Comparison of ENCODE assay signal across 11 cellular contexts in genomic region chr20:31594558-31595379, GRCh38. TPM values are rescaled to one million over a fixed set of nuclear protein-coding genes. Genes with fewer than 3 reads are reported as not detected.
A peak's percentile ranks its signal among the peaks of the same experiment; 100 is the strongest.
DNase-seq lines count a peak whose midpoint lies in the region; ATAC-seq, FAIRE-seq and TF ChIP-seq lines count a peak whose summit lies in the region.
"Had no signal": no experiment of that assay in that cellular context is flagged by ENCODE, and none has a peak within 500 bp of the region (broad histone marks: within the 10 kb centered on the region; RNA-seq: fewer than 3 reads in every experiment).

No MANE protein-coding gene starts in this region.

- H3K9me3 Mint-ChIP-seq in stimulated activated naive B cell treated with anti-CD40 and anti-IgM and Interleukin-4, amounts not matched to agents 10 μg/mL and 1 μg/mL and 100 μg/mL, for 72 hours, result no peaks in the 10 kb centered on the region

- H3K36me3 ChIP-seq in H1 (ENCODE audit: control insufficient read depth in 2 of 4, insufficient read depth in 4 of 4, low read length in 3 of 4) (no peaks in the 10 kb centered on the region), lower lobe of right lung (no peaks in the 10 kb centered on the region), transverse colon (no peaks in the 10 kb centered on the region)

- no peaks in the 10 kb centered on the region for H3K9me3 ChIP-seq in H1 (ENCODE audit: insufficient read depth in 2 of 2, low read depth in 1 of 2, low read length in 1 of 2)
- H3K9me3 ChIP-seq in lower lobe of right lung, result no peaks in the 10 kb centered on the region
- H3K9me3 ChIP-seq in transverse colon, result no peaks in the 10 kb centered on the region

- ATAC-seq in lower lobe of right lung (peak in 1 of 2 donors; percentile 22), HG02798 (IDR thresholded peaks at IDR 0.05; ENCODE audit: poor library complexity, unreplicated experiment) (no peak), HG03521 (IDR thresholded peaks at IDR 0.05; ENCODE audit: unreplicated experiment) (no peak)
- no peak for ATAC-seq in stimulated activated naive B cell treated with anti-CD40 and anti-IgM and Interleukin-4, amounts not matched to agents 10 μg/mL and 1 μg/mL and 100 μg/mL, for 72 hours (replicated peaks)

- H4K8ac ChIP-seq in H1 (ENCODE audit: extremely low read depth, insufficient read depth, low read length), result no peak overlapping the region; the same call in 1 of the 2 replicates

- H3K4me3 ChIP-seq in H1 (ENCODE audit: extremely low read depth in 1 of 4, insufficient read depth in 2 of 4, low read depth in 3 of 4, low read length in 4 of 4), result peak overlapping the region in 1 of 4 experiments; percentile 8; a peak in 1 of 8 replicates
- H3K4me3 ChIP-seq in lower lobe of right lung, result no peak overlapping the region
- no peak overlapping the region for H3K4me3 ChIP-seq in transverse colon

- H3K9ac ChIP-seq in H1 (replicated peaks in 1 of 4; ENCODE audit: extremely low read depth in 1 of 4, low read depth in 3 of 4, low read length in 3 of 4), result peak overlapping the region in 2 of 4 experiments; percentile 9 to 21; a peak in 3 of 7 replicates

- no peaks in the 10 kb centered on the region for H3K79me1 ChIP-seq in H1 (ENCODE audit: low read depth, low read length)

- CTCF ChIA-PET in H1 (lab: Charles Lee; ENCODE audit: partially characterized antibody), result interaction anchor here (0.7 to 32.8 kb wide), 4 partner anchors 10 to 39 kb away, joined by 3 to 1559 read pairs (median 50); partner anchors contain the start of gene ID1

- no peak overlapping the region for H3K23ac ChIP-seq in H1 (ENCODE audit: insufficient read length)

- peaks cover 0 to 9% of the 10 kb centered on the region in 2 donors for H3K27me3 Mint-ChIP-seq in stimulated activated naive B cell treated with anti-CD40 and anti-IgM and Interleukin-4, amounts not matched to agents 10 μg/mL and 1 μg/mL and 100 μg/mL, for 72 hours

- no peak overlapping the region; the same call in 1 of the 2 replicates for H3K27ac ChIP-seq in H1 (ENCODE audit: low read depth, low read length)
- peak overlapping the region; percentile 89 for H3K27ac ChIP-seq in lower lobe of right lung
- peak overlapping the region; percentile 80 to 86 (median 85) for H3K27ac ChIP-seq in transverse colon

- peak overlapping the region; percentile 98 for H2BK120ac ChIP-seq in H1 (replicated peaks; ENCODE audit: low read depth, low read length)

- H3K4me2 ChIP-seq in H1 (ENCODE audit: insufficient read depth in 1 of 2, low read depth in 2 of 2, low read length in 2 of 2), result peak overlapping the region; percentile 20 to 32

- H3K36me3 Mint-ChIP-seq in stimulated activated naive B cell treated with anti-CD40 and anti-IgM and Interleukin-4, amounts not matched to agents 10 μg/mL and 1 μg/mL and 100 μg/mL, for 72 hours, result no peaks in the 10 kb centered on the region

- TF ChIP-seq CTCF in H1 (IDR thresholded peaks at IDR 0.05; ENCODE audit: control extremely low read depth in 1 of 3, insufficient read depth in 1 of 3, low read depth in 1 of 3, low read length in 3 of 3) (no peak), lower lobe of right lung (IDR thresholded peaks at IDR 0.05) (no peak), transverse colon (IDR thresholded peaks at IDR 0.05) (no peak)

- peak overlapping the region; percentile 100 for H2AK5ac ChIP-seq in H1 (ENCODE audit: low read depth, low read length)

- no peak for TF ChIP-seq POLR2A in H1 (IDR thresholded peaks at IDR 0.05; ENCODE audit: control extremely low read depth in 1 of 2, low read depth in 2 of 2, low read length in 2 of 2)
- TF ChIP-seq POLR2A in transverse colon (IDR thresholded peaks at IDR 0.05), result no peak

- DNase-seq in DMS53 (lab: John Stamatoyannopoulos, UW) (peak; percentile 42), DMS53 treated with DMSO at 0.1 percent for 48 hours (lab: John Stamatoyannopoulos, UW; ENCODE audit: unreplicated experiment) (no peak), H1 (ENCODE audit: low read depth in 1 of 2, low spot score in 2 of 2) (peak in 1 of 2 experiments; percentile 82), lower lobe of right lung (peak; percentile 55), transverse colon (peak; percentile 46)
- no peak for DNase-seq in stimulated activated naive B cell treated with anti-CD40 and anti-IgM and Interleukin-4, amounts not matched to agents 10 μg/mL and 1 μg/mL and 100 μg/mL, for 72 hours
- DNase-seq: effector CD4-positive, alpha-beta T cell; NCI-H2081 treated with DMSO at 0.1 percent for 48 hours had no signal

- H3K4me1 Mint-ChIP-seq in stimulated activated naive B cell treated with anti-CD40 and anti-IgM and Interleukin-4, amounts not matched to agents 10 μg/mL and 1 μg/mL and 100 μg/mL, for 72 hours, result peaks cover 4 to 8% of the 10 kb centered on the region in 2 donors

- peak overlapping the region; percentile 96 for H3K18ac ChIP-seq in H1 (ENCODE audit: extremely low read depth, low read length)

- peaks cover 23 to 33% (median 25%) of the 10 kb centered on the region in 4 experiments for H3K4me1 ChIP-seq in H1 (replicated peaks in 1 of 4; ENCODE audit: control insufficient read depth in 3 of 4, insufficient read depth in 4 of 4, low read length in 3 of 4)
- peaks cover 40% of the 10 kb centered on the region for H3K4me1 ChIP-seq in lower lobe of right lung
- H3K4me1 ChIP-seq in transverse colon, result peaks cover 18 to 45% (median 39%) of the 10 kb centered on the region in 4 donors

- 64% methylated on average over 11 of the region's 11 CpGs; no CpG with 5 or more reads in 1 of the 2 experiments for WGBS in H1 (ENCODE audit: extremely low coverage in 1 of 2, insufficient coverage in 1 of 2, insufficient read length in 1 of 2, insufficient replicate concordance in 2 of 2, low coverage in 1 of 2, low lambda C conversion rate in 2 of 2, missing lambda C conversion rate in 1 of 2), 2 experiments
- 65 to 95% methylated on average over 4 to 11 of the region's 11 CpGs for WGBS in transverse colon (ENCODE audit: low coverage in 1 of 2), 2 donors

- peak overlapping the region; percentile 40 for H4K5ac ChIP-seq in H1 (ENCODE audit: insufficient read length, low read depth, low read length)

- H3K79me2 ChIP-seq in H1 (ENCODE audit: control insufficient read depth in 1 of 2, insufficient read depth in 2 of 2, low read length in 2 of 2), result no peaks in the 10 kb centered on the region

- H2BK15ac ChIP-seq in H1 (ENCODE audit: low read length), result peak overlapping the region; percentile 100

- no peak overlapping the region for H3K27ac Mint-ChIP-seq in stimulated activated naive B cell treated with anti-CD40 and anti-IgM and Interleukin-4, amounts not matched to agents 10 μg/mL and 1 μg/mL and 100 μg/mL, for 72 hours

- H2BK20ac ChIP-seq in H1 (ENCODE audit: low read length), result peak overlapping the region; percentile 100

- H4K91ac ChIP-seq in H1 (replicated peaks; ENCODE audit: insufficient read length, low read length), result peak overlapping the region; percentile 70

- POLR2A ChIA-PET in H1 (lab: Charles Lee; ENCODE audit: partially characterized antibody), result interaction anchor here (3.1 to 26.1 kb wide), 4 partner anchors 10 to 26 kb away, joined by 27 to 1033 read pairs (median 66); partner anchors contain the start of gene ID1

- H3K4me3 Mint-ChIP-seq in stimulated activated naive B cell treated with anti-CD40 and anti-IgM and Interleukin-4, amounts not matched to agents 10 μg/mL and 1 μg/mL and 100 μg/mL, for 72 hours, result no peak overlapping the region

- no peak; a peak in 1 of 4 replicates for TF ChIP-seq RAD21 in H1 (IDR thresholded peaks at IDR 0.05 in 1 of 2, conservative IDR thresholded peaks at IDR 0.05 in 1 of 2; ENCODE audit: low read depth in 2 of 2, low read length in 2 of 2)

- H3K27me3 ChIP-seq in H1 (replicated peaks in 1 of 4; ENCODE audit: control insufficient read depth in 3 of 4, extremely low read depth in 1 of 4, insufficient read depth in 3 of 4, low read length in 3 of 4) (no peaks in the 10 kb centered on the region), lower lobe of right lung (ENCODE audit: low read depth) (no peaks in the 10 kb centered on the region), transverse colon (no peaks in the 10 kb centered on the region)

- TF ChIP-seq EP300 in H1 (IDR thresholded peaks at IDR 0.05; ENCODE audit: borderline replicate concordance in 1 of 2, low read depth in 2 of 2, low read length in 2 of 2), result no peak; a peak in 1 of 3 replicates
- TF ChIP-seq EP300 in transverse colon (IDR thresholded peaks at IDR 0.05; ENCODE audit: low read depth), result no peak

- peak overlapping the region; percentile 100 for H2BK5ac ChIP-seq in H1 (ENCODE audit: low read depth, low read length)

- peak overlapping the region; percentile 100 for H2BK12ac ChIP-seq in H1 (ENCODE audit: low read depth, low read length)

- H3K56ac ChIP-seq in H1 (replicated peaks; ENCODE audit: insufficient read length, low read depth, low read length), result peak overlapping the region; percentile 50

- in situ Hi-C loops in transverse colon (cut with MboI; ENCODE audit: low pct_ligation_motif_present in 1 of 4, low pct_unique_long_range_greater_than_20kb in 1 of 4, low sequenced_read_pairs in 3 of 4), result no loop called here

- peak overlapping the region; percentile 96 for H3K4ac ChIP-seq in H1 (replicated peaks; ENCODE audit: insufficient read length, low read depth, low read length)

- no peak overlapping the region for H2AFZ ChIP-seq in H1 (ENCODE audit: low read length)

- H3K14ac ChIP-seq in H1 (ENCODE audit: insufficient read length), result no peak overlapping the region

- no peaks in the 10 kb centered on the region for H3K23me2 ChIP-seq in H1 (ENCODE audit: low read depth, low read length)

- intact Hi-C loops in lower lobe of right lung (cut with DNase I) (no loop called here), transverse colon (cut with DNase I; ENCODE audit: low total_unique reads) (no loop called here)

- no peak for FAIRE-seq in H1 (lab: Jason Lieb, UNC)
- FAIRE-seq: A204.1 had no signal

- H4K20me1 ChIP-seq in H1 (replicated peaks in 1 of 2; ENCODE audit: control insufficient read depth in 1 of 2, insufficient read depth in 2 of 2, low read length in 2 of 2), result no peaks in the 10 kb centered on the region

RNA-seq across cellular contexts. Expression of gene ID1, which starts 10.3 kb away (rescaled TPM):
- 120 and 131 TPM in 2 replicates for total RNA-seq in H1 (2021; fragmentation: NEBNext Ultra II Directional; extraction: Animal tissue kit (Norgen Biotek cat#: 25700))
- polyA plus RNA-seq in H1 (2011; rRNA removed), result 357 and 566 TPM in 2 replicates
- 348 TPM for polyA plus RNA-seq in H1 (2011; cell fraction: cytosol; rRNA removed)
- polyA plus RNA-seq in H1 (2011; cell fraction: nucleus; rRNA removed), result 267 TPM
- 86.5 to 154 TPM (median 117 TPM) in 4 replicates for polyA plus RNA-seq in H1 (2012, experiment 1 of 2)
- 207 TPM for polyA plus RNA-seq in H1 (2012, experiment 2 of 2)
- polyA plus RNA-seq in H1 (2013, experiment 1 of 2), result 89.8 TPM
- polyA plus RNA-seq in H1 (2013, experiment 2 of 2), result 87.6 TPM
- polyA minus RNA-seq in H1 (2011; rRNA and poly(A)+ RNA removed), result 27.5 and 45.7 TPM in 2 replicates
- polyA minus RNA-seq in H1 (2011; cell fraction: cytosol; rRNA and poly(A)+ RNA removed), result 181 TPM
- polyA minus RNA-seq in H1 (2011; cell fraction: nucleus; rRNA and poly(A)+ RNA removed), result 200 TPM
- total RNA-seq in lower lobe of right lung (196 TPM), transverse colon (1,000 to 10,000 TPM in 1 of 4 donors, 100 to 1,000 TPM in 3; 516 to 1,015 (median 933) TPM)

RNA-seq across cellular contexts. Expression of gene COX4I2, which starts 42.9 kb away (rescaled TPM):
- not detected in 2 replicates for total RNA-seq in H1 (2021; fragmentation: NEBNext Ultra II Directional; extraction: Animal tissue kit (Norgen Biotek cat#: 25700))
- 0.26 and 0.97 TPM in 2 replicates for polyA plus RNA-seq in H1 (2011; rRNA removed)
- 0.14 TPM for polyA plus RNA-seq in H1 (2011; cell fraction: cytosol; rRNA removed)
- not detected for polyA plus RNA-seq in H1 (2011; cell fraction: nucleus; rRNA removed)
- 0.64 TPM in 1 of 4 replicates, not detected in the others for polyA plus RNA-seq in H1 (2012, experiment 1 of 2)
- polyA plus RNA-seq in H1 (2012, experiment 2 of 2), result not detected
- not detected for polyA plus RNA-seq in H1 (2013, experiment 1 of 2)
- not detected for polyA plus RNA-seq in H1 (2013, experiment 2 of 2)
- polyA minus RNA-seq in H1 (2011; rRNA and poly(A)+ RNA removed), result not detected in 2 replicates
- not detected for polyA minus RNA-seq in H1 (2011; cell fraction: cytosol; rRNA and poly(A)+ RNA removed)
- polyA minus RNA-seq in H1 (2011; cell fraction: nucleus; rRNA and poly(A)+ RNA removed), result not detected
- total RNA-seq in lower lobe of right lung (17.1 TPM), transverse colon (not detected)

Comparison
In these comparisons a context has a peak if more than half of its experiments do, and no peak if none do; other contexts are left out.
1. DNase-seq: peak in DMS53 (single experiment), lower lobe of right lung (single experiment) and transverse colon (single experiment); none in DMS53 treated with DMSO at 0.1 percent for 48 hours (single experiment) and stimulated activated naive B cell treated with anti-CD40 and anti-IgM and Interleukin-4, amounts not matched to agents 10 μg/mL and 1 μg/mL and 100 μg/mL, for 72 hours (single experiment).
2. RNA of gene COX4I2, which starts 42.9 kb away (total RNA-seq): 17.1 TPM in lower lobe of right lung (single experiment); not detected in H1 and not detected in transverse colon; every median in the first group is over 10 times any median in the second.